30 cellular contexts compared by ENCODE assay signal in genomic region chrX:127879585-127879984, GRCh38.
"Had no signal": no experiment of that assay in that cellular context is flagged by ENCODE, and none has a peak within 500 bp of the region (broad histone marks: within the 10 kb centered on the region; RNA-seq: fewer than 3 reads in every experiment).

No MANE protein-coding gene starts in this region.

- H3K4me1 Mint-ChIP-seq: activated CD4-positive, alpha-beta T cell treated with anti-CD3 and anti-CD28 coated beads for 36 hours; natural killer cell; neural progenitor cell; stimulated activated memory B cell treated with anti-CD40 and anti-IgM and Interleukin-4, amounts not matched to agents 10 μg/mL and 1 μg/mL and 100 μg/mL, for 72 hours; stimulated activated naive CD8-positive, alpha-beta T cell treated with anti-CD3 and anti-CD28 coated beads, Interleukin-15, amount 100 ng/mL, for 72 hours had no signal

- H3K27me3 Mint-ChIP-seq: activated CD4-positive, alpha-beta T cell treated with anti-CD3 and anti-CD28 coated beads for 36 hours; effector memory CD8-positive, alpha-beta T cell; stimulated activated memory B cell treated with anti-CD40 and anti-IgM and Interleukin-4, amounts not matched to agents 10 μg/mL and 1 μg/mL and 100 μg/mL, for 72 hours; stimulated activated naive CD8-positive, alpha-beta T cell treated with anti-CD3 and anti-CD28 coated beads, Interleukin-15, amount 100 ng/mL, for 72 hours; type B pancreatic cell had no signal

- ATAC-seq: activated CD4-positive, alpha-beta T cell treated with anti-CD3 and anti-CD28 coated beads for 36 hours; activated naive CD4-positive, alpha-beta T cell treated with anti-CD3 and anti-CD28 coated beads, Interleukin-2, amount 50 U/mL, for 72 hours; activated T-cell treated with anti-CD3 and anti-CD28 coated beads, Interleukin-2, amount 50 U/mL, for 72 hours; body of pancreas; effector memory CD8-positive, alpha-beta T cell; esophagus mucosa; foreskin keratinocyte; left lobe of liver; lower lobe of right lung; natural killer cell; right lobe of liver; stimulated activated memory B cell treated with anti-CD40 and anti-IgM and Interleukin-4, amounts not matched to agents 10 μg/mL and 1 μg/mL and 100 μg/mL, for 72 hours; stimulated activated naive CD8-positive, alpha-beta T cell treated with anti-CD3 and anti-CD28 coated beads, Interleukin-15, amount 100 ng/mL, for 72 hours had no signal

- H3K27ac Mint-ChIP-seq: activated CD4-positive, alpha-beta T cell treated with anti-CD3 and anti-CD28 coated beads for 36 hours; activated naive CD4-positive, alpha-beta T cell treated with anti-CD3 and anti-CD28 coated beads, Interleukin-2, amount 50 U/mL, for 72 hours; activated T-cell treated with anti-CD3 and anti-CD28 coated beads, Interleukin-2, amount 50 U/mL, for 72 hours; effector memory CD8-positive, alpha-beta T cell; natural killer cell; neural progenitor cell; stimulated activated memory B cell treated with anti-CD40 and anti-IgM and Interleukin-4, amounts not matched to agents 10 μg/mL and 1 μg/mL and 100 μg/mL, for 72 hours; stimulated activated naive CD8-positive, alpha-beta T cell treated with anti-CD3 and anti-CD28 coated beads, Interleukin-15, amount 100 ng/mL, for 72 hours; type B pancreatic cell had no signal

- H3K36me3 ChIP-seq: heart right ventricle, lower lobe of right lung, neural progenitor cell, right lobe of liver, uterus had no signal

- H3K9ac ChIP-seq: neural progenitor cell had no signal

- H3K9me3 Mint-ChIP-seq: activated naive CD4-positive, alpha-beta T cell treated with anti-CD3 and anti-CD28 coated beads, Interleukin-2, amount 50 U/mL, for 72 hours; activated T-cell treated with anti-CD3 and anti-CD28 coated beads, Interleukin-2, amount 50 U/mL, for 72 hours; neural progenitor cell; stimulated activated memory B cell treated with anti-CD40 and anti-IgM and Interleukin-4, amounts not matched to agents 10 μg/mL and 1 μg/mL and 100 μg/mL, for 72 hours; stimulated activated naive CD8-positive, alpha-beta T cell treated with anti-CD3 and anti-CD28 coated beads, Interleukin-15, amount 100 ng/mL, for 72 hours; type B pancreatic cell had no signal

- H3K4me3 ChIP-seq: body of pancreas, coronary artery, heart right ventricle, lower lobe of right lung, neural progenitor cell, right lobe of liver, skin epidermis, uterus had no signal

- H3K4me3 Mint-ChIP-seq: activated CD4-positive, alpha-beta T cell treated with anti-CD3 and anti-CD28 coated beads for 36 hours; activated T-cell treated with anti-CD3 and anti-CD28 coated beads, Interleukin-2, amount 50 U/mL, for 72 hours; effector memory CD8-positive, alpha-beta T cell; natural killer cell; neural progenitor cell; stimulated activated memory B cell treated with anti-CD40 and anti-IgM and Interleukin-4, amounts not matched to agents 10 μg/mL and 1 μg/mL and 100 μg/mL, for 72 hours; stimulated activated naive CD8-positive, alpha-beta T cell treated with anti-CD3 and anti-CD28 coated beads, Interleukin-15, amount 100 ng/mL, for 72 hours; type B pancreatic cell had no signal

- H3K4me1 ChIP-seq: body of pancreas, foreskin keratinocyte, heart right ventricle, lower lobe of right lung, neural progenitor cell, right lobe of liver, uterus had no signal

- H3K27me3 ChIP-seq: body of pancreas, foreskin keratinocyte, heart right ventricle, neural progenitor cell, right lobe of liver, uterus had no signal

- H3K36me3 Mint-ChIP-seq: activated naive CD4-positive, alpha-beta T cell treated with anti-CD3 and anti-CD28 coated beads, Interleukin-2, amount 50 U/mL, for 72 hours; natural killer cell; neural progenitor cell; stimulated activated memory B cell treated with anti-CD40 and anti-IgM and Interleukin-4, amounts not matched to agents 10 μg/mL and 1 μg/mL and 100 μg/mL, for 72 hours; type B pancreatic cell had no signal

- H2AFZ ChIP-seq: neural progenitor cell had no signal

- H3K27ac ChIP-seq: body of pancreas, coronary artery, foreskin keratinocyte, lower lobe of right lung, neural progenitor cell, right lobe of liver, skin epidermis, uterus had no signal

- DNase-seq: activated CD4-positive, alpha-beta T cell treated with anti-CD3 and anti-CD28 coated beads for 36 hours; activated CD4-positive, CD25-positive, alpha-beta regulatory T cell; activated naive CD4-positive, alpha-beta T cell; activated T-cell treated with anti-CD3 and anti-CD28 coated beads for 4 hours; activated T-cell treated with anti-CD3 and anti-CD28 coated beads, Interleukin-2, amount 50 U/mL, for 72 hours; anterior cingulate cortex; body of pancreas; effector memory CD8-positive, alpha-beta T cell; foreskin keratinocyte; heart right ventricle; kidney glomerular epithelial cell; lower lobe of right lung; mesenchymal stem cell; natural killer cell; occipital lobe; right lobe of liver; stimulated activated CD4-positive, alpha-beta T cell treated with anti-CD3 and anti-CD28 coated beads, Interleukin-1b, Interleukin-23, amount 100 ng/mL, for 48 hours; stimulated activated CD4-positive, alpha-beta T cell treated with anti-CD3 and anti-CD28 coated beads, Interleukin-4, amount 100 ng/mL, for 4 hours; stimulated activated CD8-positive, alpha-beta memory T cell treated with anti-CD3 and anti-CD28 coated beads, Interleukin-4, amount 100 ng/mL, for 48 hours; stimulated activated naive CD8-positive, alpha-beta T cell treated with anti-CD3 and anti-CD28 coated beads, Interleukin-15, amount 100 ng/mL, for 72 hours; substantia nigra; uterus had no signal

- H3K9me3 ChIP-seq: body of pancreas, heart right ventricle, lower lobe of right lung, right lobe of liver, uterus had no signal

- H3K4me2 ChIP-seq: neural progenitor cell had no signal
